Comparison of ENCODE assay signal across 13 cellular contexts in genomic region chr2:96256611-96257113, GRCh38. TPM values are rescaled to one million over a fixed set of nuclear protein-coding genes. Genes with fewer than 3 reads are reported as not detected.
A peak's percentile ranks its signal among the peaks of the same experiment; 100 is the strongest.
DNase-seq lines count a peak whose midpoint lies in the region; ATAC-seq, FAIRE-seq and TF ChIP-seq lines count a peak whose summit lies in the region.
"Had no signal": no experiment of that assay in that cellular context is flagged by ENCODE, and none has a peak within 500 bp of the region (broad histone marks: within the 10 kb centered on the region; RNA-seq: fewer than 3 reads in every experiment).

No MANE protein-coding gene starts in this region.

- H3K4me3 Mint-ChIP-seq in CD4-positive, alpha-beta memory T cell = peak overlapping the region in 4 of 8 donors; percentile 7 to 35 (median 14)
- peak overlapping the region; percentile 54 for H3K4me3 Mint-ChIP-seq in activated naive CD8-positive, alpha-beta T cell treated with anti-CD3 and anti-CD28 coated beads for 36 hours
- peak overlapping the region; percentile 60 to 95 (median 80) for H3K4me3 Mint-ChIP-seq in naive thymus-derived CD8-positive, alpha-beta T cell

- CTCF ChIA-PET in CD4-positive, alpha-beta memory T cell (lab: Charles Lee; ENCODE audit: partially characterized antibody) = no interaction called here

- 85 to 90% methylated on average over 6 of the region's 6 CpGs for WGBS in pancreas, 2 donors

- DNase-seq in CD4-positive, alpha-beta memory T cell = no peak
- DNase-seq in activated naive CD8-positive, alpha-beta T cell treated with anti-CD3 and anti-CD28 coated beads for 36 hours = no peak
- DNase-seq in naive thymus-derived CD8-positive, alpha-beta T cell = peak in 3 of 10 donors; percentile 51 to 60 (median 52)
- no peak for DNase-seq in cerebellar nuclear complex (lab: John Stamatoyannopoulos, UW)
- no peak for DNase-seq in SW480 (ENCODE audit: low spot score)
- no peak for DNase-seq in pancreas
- DNase-seq: mesenchymal stem cell, MM.1S, NCI-H774 had no signal

- peaks cover 9% of the 10 kb centered on the region for H4K20me1 ChIP-seq in Loucy (ENCODE audit: insufficient read depth, low read length, poor library complexity, severe bottlenecking)

- H3K27me3 ChIP-seq in CD4-positive, alpha-beta memory T cell (ENCODE audit: insufficient read depth, low read length) = no peaks in the 10 kb centered on the region
- no peaks in the 10 kb centered on the region for H3K27me3 ChIP-seq in Loucy (ENCODE audit: insufficient read depth, low read length, poor library complexity, severe bottlenecking)
- no peaks in the 10 kb centered on the region for H3K27me3 ChIP-seq in pancreas

- H3K9me3 ChIP-seq in CD4-positive, alpha-beta memory T cell (ENCODE audit: control insufficient read depth in 1 of 2, low read length in 2 of 2) = no peaks in the 10 kb centered on the region
- H3K9me3 ChIP-seq in Loucy (ENCODE audit: insufficient read depth, low read depth, low read length) (no peaks in the 10 kb centered on the region), pancreas (no peaks in the 10 kb centered on the region)

- no peaks in the 10 kb centered on the region for H3K27me3 Mint-ChIP-seq in CD4-positive, alpha-beta memory T cell
- no peaks in the 10 kb centered on the region for H3K27me3 Mint-ChIP-seq in activated naive CD8-positive, alpha-beta T cell treated with anti-CD3 and anti-CD28 coated beads for 36 hours
- H3K27me3 Mint-ChIP-seq in naive thymus-derived CD8-positive, alpha-beta T cell = no peaks in the 10 kb centered on the region

- POLR2A ChIA-PET in CD4-positive, alpha-beta memory T cell (lab: Charles Lee; ENCODE audit: partially characterized antibody) = interaction anchor here (1.2 kb wide), 2 partner anchors 14 to 48 kb away, joined by 3 read pairs; partner anchors contain the start of gene STARD7
- POLR2A ChIA-PET in naive thymus-derived CD8-positive, alpha-beta T cell (lab: Charles Lee) = interaction anchor here (0.7 to 2.6 kb wide), 13 partner anchors 8 to 128 kb away, joined by 3 to 16 read pairs (median 5); partner anchors contain the start of gene STARD7

- H3K36me3 Mint-ChIP-seq in CD4-positive, alpha-beta memory T cell = peaks cover 34 to 80% of the 10 kb centered on the region in 2 donors
- H3K36me3 Mint-ChIP-seq in activated naive CD8-positive, alpha-beta T cell treated with anti-CD3 and anti-CD28 coated beads for 36 hours = peaks cover 27% of the 10 kb centered on the region
- peaks cover 0 to 51% (median 10%) of the 10 kb centered on the region in 3 donors for H3K36me3 Mint-ChIP-seq in naive thymus-derived CD8-positive, alpha-beta T cell

- peaks cover 43% of the 10 kb centered on the region for H3K79me2 ChIP-seq in Loucy (ENCODE audit: insufficient read depth, low read length)

- no peak overlapping the region for H3K4me3 ChIP-seq in CD4-positive, alpha-beta memory T cell (ENCODE audit: low read length in 2 of 2)
- H3K4me3 ChIP-seq in Loucy (ENCODE audit: low read length, poor library complexity, severe bottlenecking) = no peak overlapping the region
- no peak overlapping the region for H3K4me3 ChIP-seq in pancreas

- no peak overlapping the region for H2AFZ ChIP-seq in Loucy (ENCODE audit: low read length)

- H3K9me3 Mint-ChIP-seq in CD4-positive, alpha-beta memory T cell = no peaks in the 10 kb centered on the region
- H3K9me3 Mint-ChIP-seq in activated naive CD8-positive, alpha-beta T cell treated with anti-CD3 and anti-CD28 coated beads for 36 hours = no peaks in the 10 kb centered on the region
- no peaks in the 10 kb centered on the region for H3K9me3 Mint-ChIP-seq in naive thymus-derived CD8-positive, alpha-beta T cell

- peaks cover 48% of the 10 kb centered on the region for H3K4me1 ChIP-seq in CD4-positive, alpha-beta memory T cell (ENCODE audit: insufficient read depth, low read length)
- H3K4me1 ChIP-seq in Loucy (ENCODE audit: insufficient read depth, low read length, poor library complexity, severe bottlenecking) (peaks cover 38% of the 10 kb centered on the region), pancreas (peaks cover 28 to 37% (median 30%) of the 10 kb centered on the region in 3 donors)

- TF ChIP-seq CTCF in Loucy (conservative IDR thresholded peaks at IDR 0.05; ENCODE audit: low read length) = no peak
- no peak for TF ChIP-seq CTCF in pancreas (IDR thresholded peaks at IDR 0.05)

- H3K36me3 ChIP-seq in CD4-positive, alpha-beta memory T cell (ENCODE audit: insufficient read depth, low read length) = peaks cover 47% of the 10 kb centered on the region
- H3K36me3 ChIP-seq in Loucy (ENCODE audit: insufficient read depth, low read length) = peaks cover 49% of the 10 kb centered on the region; the same call in 1 of the 2 replicates
- peaks cover 0 to 40% (median 13%) of the 10 kb centered on the region in 3 donors for H3K36me3 ChIP-seq in pancreas

- no peaks in the 10 kb centered on the region for H3K9me2 ChIP-seq in Loucy (replicated peaks; ENCODE audit: low read depth, low read length)

- H3F3A ChIP-seq in Loucy (ENCODE audit: low read depth) = no peaks in the 10 kb centered on the region

- H3K27ac ChIP-seq in CD4-positive, alpha-beta memory T cell (ENCODE audit: low read depth, low read length) = no peak overlapping the region
- peak overlapping the region in 2 of 4 donors; percentile 57 to 92 for H3K27ac ChIP-seq in pancreas
- H3K27ac ChIP-seq: VCaP had no signal

- intact Hi-C loops in CD4-positive, alpha-beta memory T cell (cut with micrococcal nuclease) = no loop called here
- intact Hi-C loops in pancreas (cut with DNase I) = no loop called here

- H3K9ac ChIP-seq in Loucy (ENCODE audit: low read depth, low read length, poor library complexity, severe bottlenecking) = no peak overlapping the region

- no peak for FAIRE-seq in pancreas (lab: Jason Lieb, UNC)
- FAIRE-seq: H1 had no signal

- peak overlapping the region; percentile 10 to 86 (median 65) for H3K27ac Mint-ChIP-seq in CD4-positive, alpha-beta memory T cell
- H3K27ac Mint-ChIP-seq in activated naive CD8-positive, alpha-beta T cell treated with anti-CD3 and anti-CD28 coated beads for 36 hours = peak overlapping the region; percentile 70
- peak overlapping the region; percentile 88 to 98 (median 92) for H3K27ac Mint-ChIP-seq in naive thymus-derived CD8-positive, alpha-beta T cell

- ATAC-seq in naive thymus-derived CD8-positive, alpha-beta T cell = peak; percentile 62 to 67
- ATAC-seq in HG03565 (IDR thresholded peaks at IDR 0.05; ENCODE audit: unreplicated experiment) (no peak), pancreas (no peak)

- H3K4me2 ChIP-seq in Loucy (ENCODE audit: low read depth, low read length, poor library complexity, severe bottlenecking) = peak overlapping the region; percentile 37

- peaks cover 19 to 58% (median 43%) of the 10 kb centered on the region in 4 donors for H3K4me1 Mint-ChIP-seq in CD4-positive, alpha-beta memory T cell
- peaks cover 56% of the 10 kb centered on the region for H3K4me1 Mint-ChIP-seq in activated naive CD8-positive, alpha-beta T cell treated with anti-CD3 and anti-CD28 coated beads for 36 hours
- H3K4me1 Mint-ChIP-seq in naive thymus-derived CD8-positive, alpha-beta T cell = peaks cover 34 to 79% (median 73%) of the 10 kb centered on the region in 4 donors

RNA-seq across cellular contexts. Expression of gene TMEM127, which starts 9.1 kb away (rescaled TPM):
- total RNA-seq in CD4-positive, alpha-beta memory T cell = 10 to 100 TPM; 45.1 to 45.6 TPM
- polyA plus RNA-seq in CD4-positive, alpha-beta memory T cell = 10 to 100 TPM; 27.3 to 46.0 TPM
- 10 to 100 TPM; 17.4 to 21.2 TPM for total RNA-seq in activated naive CD8-positive, alpha-beta T cell treated with anti-CD3 and anti-CD28 coated beads for 36 hours
- total RNA-seq in naive thymus-derived CD8-positive, alpha-beta T cell = 10 to 100 TPM; 32.2 to 39.5 TPM
- polyA plus RNA-seq in naive thymus-derived CD8-positive, alpha-beta T cell = 10 to 100 TPM; 22.1 to 35.7 (median 22.3) TPM
- 10 to 100 TPM; 20.1 to 38.4 (median 24.9) TPM for total RNA-seq in pancreas
- 10 to 100 TPM in 1 of 2 donors, 1 to 10 TPM in 1; 8.2 to 12.6 TPM for polyA plus RNA-seq in pancreas

RNA-seq across cellular contexts. Expression of gene CIAO1, which starts 9.4 kb away (rescaled TPM):
- total RNA-seq in CD4-positive, alpha-beta memory T cell = 10 to 100 TPM; 78.3 to 87.3 TPM
- polyA plus RNA-seq in CD4-positive, alpha-beta memory T cell = 100 to 1,000 TPM in 1 of 2 donors, 10 to 100 TPM in 1; 94.3 to 111 TPM
- total RNA-seq in activated naive CD8-positive, alpha-beta T cell treated with anti-CD3 and anti-CD28 coated beads for 36 hours = 10 to 100 TPM; 69.7 to 73.9 TPM
- 10 to 100 TPM; 86.3 to 88.6 TPM for total RNA-seq in naive thymus-derived CD8-positive, alpha-beta T cell
- polyA plus RNA-seq in naive thymus-derived CD8-positive, alpha-beta T cell = 100 to 1,000 TPM in 1 of 3 donors, 10 to 100 TPM in 2; 85.5 to 106 (median 95.2) TPM
- total RNA-seq in pancreas = 10 to 100 TPM; 25.2 to 34.4 (median 29.3) TPM
- polyA plus RNA-seq in pancreas = 10 to 100 TPM; 25.0 to 40.0 TPM

RNA-seq across cellular contexts. Expression of gene STARD7, which starts 48.0 kb away (rescaled TPM):
- total RNA-seq in CD4-positive, alpha-beta memory T cell = 10 to 100 TPM; 84.9 to 92.9 TPM
- 100 to 1,000 TPM; 109 to 196 TPM for polyA plus RNA-seq in CD4-positive, alpha-beta memory T cell
- 100 to 1,000 TPM; 229 to 231 TPM for total RNA-seq in activated naive CD8-positive, alpha-beta T cell treated with anti-CD3 and anti-CD28 coated beads for 36 hours
- 10 to 100 TPM; 87.5 to 99.3 TPM for total RNA-seq in naive thymus-derived CD8-positive, alpha-beta T cell
- 100 to 1,000 TPM; 114 to 143 (median 137) TPM for polyA plus RNA-seq in naive thymus-derived CD8-positive, alpha-beta T cell
- total RNA-seq in pancreas = 10 to 100 TPM; 37.1 to 65.1 (median 58.5) TPM
- 10 to 100 TPM; 21.7 to 29.5 TPM for polyA plus RNA-seq in pancreas

RNA-seq across cellular contexts. Expression of gene SNRNP200, which starts 48.7 kb away (rescaled TPM):
- total RNA-seq in CD4-positive, alpha-beta memory T cell = 100 to 1,000 TPM; 225 to 227 TPM
- polyA plus RNA-seq in CD4-positive, alpha-beta memory T cell = 10 to 100 TPM; 53.6 to 84.8 TPM
- total RNA-seq in activated naive CD8-positive, alpha-beta T cell treated with anti-CD3 and anti-CD28 coated beads for 36 hours = 100 to 1,000 TPM; 196 to 202 TPM
- total RNA-seq in naive thymus-derived CD8-positive, alpha-beta T cell = 100 to 1,000 TPM; 237 to 246 TPM
- polyA plus RNA-seq in naive thymus-derived CD8-positive, alpha-beta T cell = 100 to 1,000 TPM in 1 of 3 donors, 10 to 100 TPM in 2; 61.8 to 111 (median 90.3) TPM
- total RNA-seq in pancreas = 10 to 100 TPM; 42.1 to 60.1 (median 47.8) TPM
- 10 to 100 TPM; 51.4 to 87.7 TPM for polyA plus RNA-seq in pancreas

Comparison
In these comparisons a context has a peak if more than half of its experiments do, and no peak if none do; other contexts are left out.
1. ATAC-seq: peak in naive thymus-derived CD8-positive, alpha-beta T cell (2 of 2); none in HG03565 (single experiment) and pancreas (0 of 4).
2. Peak in every context shown above with its lines, with median percentiles within 50 percentile points of each other: H3K27ac Mint-ChIP-seq.